In genomic region chr13:19152403-19152802, GRCh38 we compare ENCODE assay signal across 19 cellular contexts. TPM values are rescaled to one million over a fixed set of nuclear protein-coding genes. Genes with fewer than 3 reads are reported as not detected.
DNase-seq lines count a peak whose midpoint lies in the region; ATAC-seq and TF ChIP-seq lines count a peak whose summit lies in the region.
"Had no signal": no experiment of that assay in that cellular context is flagged by ENCODE, and none has a peak within 500 bp of the region (broad histone marks: within the 10 kb centered on the region; RNA-seq: fewer than 3 reads in every experiment).

No MANE protein-coding gene starts in this region.

- H3K27me3 ChIP-seq in heart left ventricle: no peaks in the 10 kb centered on the region
- H3K27me3 ChIP-seq in right atrium auricular region: no peaks in the 10 kb centered on the region

- H3K4me1 Mint-ChIP-seq in activated naive CD4-positive, alpha-beta T cell treated with anti-CD3 and anti-CD28 coated beads, Interleukin-2, amount 10 ng/mL, durations not matched to agents 7 days and 5 days: no peaks in the 10 kb centered on the region
- H3K4me1 Mint-ChIP-seq in MCF 10A (ENCODE audit: insufficient read depth, unreplicated experiment): no peaks in the 10 kb centered on the region
- H3K4me1 Mint-ChIP-seq: CD4-positive, alpha-beta memory T cell had no signal

- TF ChIP-seq CTCF in GM13976 (IDR thresholded peaks at IDR 0.05; ENCODE audit: borderline replicate concordance, control extremely low read depth, extremely low read depth, insufficient read depth, missing control alignments) (no peak), heart left ventricle (IDR thresholded peaks at IDR 0.05) (no peak), right atrium auricular region (IDR thresholded peaks at IDR 0.05) (no peak), foreskin fibroblast (IDR thresholded peaks at IDR 0.05; ENCODE audit: low read depth, low read length) (no peak), MCF 10A (IDR thresholded peaks at IDR 0.05; ENCODE audit: unreplicated experiment) (no peak)

- TF ChIP-seq POLR2A in heart left ventricle (IDR thresholded peaks at IDR 0.05): no peak

- no peaks in the 10 kb centered on the region for H3K36me3 Mint-ChIP-seq in activated naive CD4-positive, alpha-beta T cell treated with anti-CD3 and anti-CD28 coated beads, Interleukin-2, amount 10 ng/mL, durations not matched to agents 7 days and 5 days
- no peaks in the 10 kb centered on the region for H3K36me3 Mint-ChIP-seq in MCF 10A (ENCODE audit: insufficient read depth, unreplicated experiment)
- H3K36me3 Mint-ChIP-seq: CD4-positive, alpha-beta memory T cell had no signal

- H3K27ac ChIP-seq in heart left ventricle: no peak overlapping the region
- H3K27ac ChIP-seq in right atrium auricular region: no peak overlapping the region

- intact Hi-C loops in heart left ventricle (cut with DNase I) (no loop called here), MCF 10A (cut with micrococcal nuclease) (loop anchor here (5.0 kb wide), 1 partner anchor 135 kb away; no protein-coding TSS in a partner anchor)

- in situ Hi-C loops in G401 (cut with HindIII; ENCODE audit: low sequenced_read_pairs) (no loop called here), GM13976 (cut with MboI; ENCODE audit: low sequenced_read_pairs, unreplicated experiment) (no loop called here)

- H3K4me3 ChIP-seq in heart left ventricle (no peak overlapping the region), right atrium auricular region (no peak overlapping the region), foreskin fibroblast (ENCODE audit: low read depth in 1 of 2, low read length in 2 of 2) (no peak overlapping the region)
- H3K4me3 ChIP-seq: GM12878 had no signal

- peak in 3 of 4 donors; percentile 36 to 61 (median 59) for ATAC-seq in heart left ventricle
- ATAC-seq: GM12878 had no signal

- DNase-seq in G401 (ENCODE audit: low spot score) (peak; percentile 4), GM13976 (ENCODE audit: low spot score) (peak; percentile 6), heart left ventricle (peak in 2 of 5 donors; percentile 41 to 47), right atrium auricular region (ENCODE audit: low spot score) (peak; percentile 43), foreskin fibroblast (no peak), NCI-H1930 (lab: John Stamatoyannopoulos, UW) (no peak), MCF 10A (ENCODE audit: unreplicated experiment) (no peak)
- no peak for DNase-seq in activated naive CD4-positive, alpha-beta T cell treated with anti-CD3 and anti-CD28 coated beads, Interleukin-2, amount 10 ng/mL, durations not matched to agents 7 days and 5 days
- DNase-seq: C1 segment of cervical spinal cord; Calu3; CD4-positive, alpha-beta memory T cell; COR-L47; DND-41; GDM1; GOT3; HCEC 1CT had no signal

- BruUV-seq in MCF 10A (replicated peaks; lab: Mats Ljungman, UMichigan): no TSS peak

- peaks cover 14% of the 10 kb centered on the region for H3K9me3 Mint-ChIP-seq in activated naive CD4-positive, alpha-beta T cell treated with anti-CD3 and anti-CD28 coated beads, Interleukin-2, amount 10 ng/mL, durations not matched to agents 7 days and 5 days
- peaks cover 18% of the 10 kb centered on the region for H3K9me3 Mint-ChIP-seq in MCF 10A (ENCODE audit: unreplicated experiment)

- no peaks in the 10 kb centered on the region for H3K27me3 Mint-ChIP-seq in activated naive CD4-positive, alpha-beta T cell treated with anti-CD3 and anti-CD28 coated beads, Interleukin-2, amount 10 ng/mL, durations not matched to agents 7 days and 5 days
- H3K27me3 Mint-ChIP-seq in MCF 10A (ENCODE audit: insufficient read depth, unreplicated experiment): no peaks in the 10 kb centered on the region

- H3K9me3 ChIP-seq in heart left ventricle (peaks cover 0 to 14% (median 0%) of the 10 kb centered on the region in 12 donors), right atrium auricular region (peaks cover 0 to 13% of the 10 kb centered on the region in 2 donors)

- 41 to 53% (median 49%) methylated on average over 4 to 5 of the region's 5 CpGs for WGBS in heart left ventricle, 4 donors

- POLR2A ChIA-PET in MCF 10A (lab: Yijun Ruan, JAX): no interaction called here

- H3K36me3 ChIP-seq in heart left ventricle: no peaks in the 10 kb centered on the region
- no peaks in the 10 kb centered on the region for H3K36me3 ChIP-seq in right atrium auricular region

- H3K27ac Mint-ChIP-seq in activated naive CD4-positive, alpha-beta T cell treated with anti-CD3 and anti-CD28 coated beads, Interleukin-2, amount 10 ng/mL, durations not matched to agents 7 days and 5 days: no peak overlapping the region
- no peak overlapping the region for H3K27ac Mint-ChIP-seq in MCF 10A (ENCODE audit: low read depth, unreplicated experiment)
- H3K27ac Mint-ChIP-seq: CD4-positive, alpha-beta memory T cell had no signal

- CTCF ChIA-PET in activated naive CD4-positive, alpha-beta T cell treated with anti-CD3 and anti-CD28 coated beads, Interleukin-2, amount 10 ng/mL, durations not matched to agents 7 days and 5 days (lab: Charles Lee): no interaction called here
- CTCF ChIA-PET in MCF 10A (lab: Yijun Ruan, JAX): interaction anchor here (1.0 to 1.9 kb wide), 2 partner anchors 12 to 15 kb away, joined by 3 to 4 read pairs; no protein-coding TSS in a partner anchor

- H3K4me1 ChIP-seq in heart left ventricle (peaks cover 0 to 13% (median 2%) of the 10 kb centered on the region in 12 donors), right atrium auricular region (peaks cover 0 to 5% of the 10 kb centered on the region in 2 donors)

- H3K4me3 Mint-ChIP-seq in activated naive CD4-positive, alpha-beta T cell treated with anti-CD3 and anti-CD28 coated beads, Interleukin-2, amount 10 ng/mL, durations not matched to agents 7 days and 5 days: no peak overlapping the region
- H3K4me3 Mint-ChIP-seq in MCF 10A (ENCODE audit: unreplicated experiment): no peak overlapping the region
- H3K4me3 Mint-ChIP-seq: CD4-positive, alpha-beta memory T cell had no signal

RNA-seq across cellular contexts. Expression of gene TUBA3C, which starts 29.2 kb away (rescaled TPM):
- total RNA-seq in G401 (2014; rRNA removed; shearing (Covaris generic)): not detected in 2 replicates
- under 1 TPM in 3 of 9 donors, not detected in 6; 0.20 to 0.75 (median 0.58) TPM for total RNA-seq in heart left ventricle
- not detected for polyA plus RNA-seq in heart left ventricle
- total RNA-seq in right atrium auricular region: not detected
- not detected in 2 replicates for total RNA-seq in MCF 10A (2022)
- total RNA-seq: A673; Calu3; CD4-positive, alpha-beta memory T cell; GM12878 had no signal
- polyA plus RNA-seq: BJ; CD4-positive, alpha-beta memory T cell had no signal

Comparison
In these comparisons a context has a peak if more than half of its experiments do, and no peak if none do; other contexts are left out.
1. DNase-seq: peak in G401 (single experiment), GM13976 (single experiment) and right atrium auricular region (single experiment); none in foreskin fibroblast (0 of 2), NCI-H1930 (0 of 2), activated naive CD4-positive, alpha-beta T cell treated with anti-CD3 and anti-CD28 coated beads, Interleukin-2, amount 10 ng/mL, durations not matched to agents 7 days and 5 days (single experiment) and MCF 10A (single experiment).